9 cellular contexts compared by ENCODE assay signal in the genomic region with DNA sequence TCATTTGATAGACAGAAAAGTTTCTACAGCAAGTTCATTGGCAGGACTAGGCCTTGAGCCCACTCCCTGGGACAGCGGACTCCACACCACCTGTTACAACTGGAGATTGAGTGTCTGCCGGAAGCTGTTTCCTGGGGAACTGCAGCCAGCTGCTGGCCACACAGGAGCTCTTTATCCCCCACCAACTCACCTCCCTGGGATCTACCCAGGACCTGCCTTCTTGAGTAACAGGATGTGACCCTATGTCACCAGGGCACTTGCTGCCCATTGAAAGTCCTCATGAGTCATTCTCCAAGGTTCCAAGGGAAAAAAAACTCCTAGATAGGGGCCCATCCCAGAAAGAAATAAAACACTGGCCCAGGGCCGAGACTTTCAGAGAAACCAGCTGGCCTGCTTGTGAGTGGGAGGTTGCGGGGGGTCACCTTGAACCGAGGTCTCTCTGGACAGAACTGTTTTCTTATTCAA. TPM values are rescaled to one million over a fixed set of nuclear protein-coding genes. Genes with fewer than 3 reads are reported as not detected.
DNase-seq lines count a peak whose midpoint lies in the region; ATAC-seq and TF ChIP-seq lines count a peak whose summit lies in the region.
"Had no signal": no experiment of that assay in that cellular context is flagged by ENCODE, and none has a peak within 500 bp of the region (broad histone marks: within the 10 kb centered on the region; RNA-seq: fewer than 3 reads in every experiment).

No MANE protein-coding gene starts in this region.

- ATAC-seq in activated CD4-positive, CD25-positive, alpha-beta regulatory T cell treated with anti-CD3 and anti-CD28 coated beads, Interleukin-2, amount 50 U/mL, for 24 hours: no peak
- no peak for ATAC-seq in stimulated activated naive CD8-positive, alpha-beta T cell treated with anti-CD3 and anti-CD28 coated beads, Interleukin-15, amount 100 ng/mL, for 72 hours
- no peak for ATAC-seq in HG02870 (IDR thresholded peaks at IDR 0.05; ENCODE audit: unreplicated experiment)

- H3K9me3 Mint-ChIP-seq in stimulated activated naive CD8-positive, alpha-beta T cell treated with anti-CD3 and anti-CD28 coated beads, Interleukin-15, amount 100 ng/mL, for 72 hours: no peaks in the 10 kb centered on the region
- H3K9me3 Mint-ChIP-seq: central memory CD8-positive, alpha-beta T cell had no signal

- no peak for TF ChIP-seq CTCF in retinal pigment epithelial cell (conservative IDR thresholded peaks at IDR 0.05; ENCODE audit: low read depth, low read length)

- H3K27me3 Mint-ChIP-seq in stimulated activated naive CD8-positive, alpha-beta T cell treated with anti-CD3 and anti-CD28 coated beads, Interleukin-15, amount 100 ng/mL, for 72 hours: peaks cover 42% of the 10 kb centered on the region
- H3K27me3 Mint-ChIP-seq: central memory CD8-positive, alpha-beta T cell had no signal

- no peak overlapping the region for H3K4me3 Mint-ChIP-seq in stimulated activated naive CD8-positive, alpha-beta T cell treated with anti-CD3 and anti-CD28 coated beads, Interleukin-15, amount 100 ng/mL, for 72 hours

- H3K27ac Mint-ChIP-seq in stimulated activated naive CD8-positive, alpha-beta T cell treated with anti-CD3 and anti-CD28 coated beads, Interleukin-15, amount 100 ng/mL, for 72 hours: no peak overlapping the region

- DNase-seq in H4 (ENCODE audit: low spot score) (peak; percentile 88), RPMI7951 (ENCODE audit: low read depth) (peak; percentile 97), glomerular endothelial cell (ENCODE audit: extremely low read depth, low read depth, low spot score) (peak; percentile 99), retinal pigment epithelial cell (ENCODE audit: low read depth) (peak; percentile 80), HUDEP-2 (lab: John Stamatoyannopoulos, UW; ENCODE audit: unreplicated experiment in 76 of 76) (no peak)
- no peak for DNase-seq in stimulated activated naive CD8-positive, alpha-beta T cell treated with anti-CD3 and anti-CD28 coated beads, Interleukin-15, amount 100 ng/mL, for 72 hours

- no peak overlapping the region for H3K4me3 ChIP-seq in retinal pigment epithelial cell (ENCODE audit: low read length)

- peaks cover 32% of the 10 kb centered on the region for H3K4me1 Mint-ChIP-seq in stimulated activated naive CD8-positive, alpha-beta T cell treated with anti-CD3 and anti-CD28 coated beads, Interleukin-15, amount 100 ng/mL, for 72 hours

RNA-seq across cellular contexts. Expression of a gene that starts 37.4 kb away (rescaled TPM):
- total RNA-seq in H4 (2014; rRNA removed; shearing (Covaris generic)): 4.9 TPM in 2 replicates
- 6.2 and 6.6 TPM in 2 replicates for total RNA-seq in RPMI7951 (2014; rRNA removed; shearing (Covaris generic))
- total RNA-seq in glomerular endothelial cell: 7.0 and 10.3 TPM in 2 replicates

Comparison
In these comparisons a context has a peak if more than half of its experiments do, and no peak if none do; other contexts are left out.
1. DNase-seq: peak in H4 (single experiment), RPMI7951 (single experiment), glomerular endothelial cell (single experiment) and retinal pigment epithelial cell (single experiment); none in HUDEP-2 (0 of 76) and stimulated activated naive CD8-positive, alpha-beta T cell treated with anti-CD3 and anti-CD28 coated beads, Interleukin-15, amount 100 ng/mL, for 72 hours (0 of 2).